Comparison of ENCODE assay signal across 22 cellular contexts in genomic region chr1:110737206-110737605, GRCh38.
"Had no signal": no experiment of that assay in that cellular context is flagged by ENCODE, and none has a peak within 500 bp of the region (broad histone marks: within the 10 kb centered on the region; RNA-seq: fewer than 3 reads in every experiment).

No MANE protein-coding gene starts in this region.

- H3K4me3 Mint-ChIP-seq: T-helper 17 cell had no signal

- H3K36me3 ChIP-seq: MG63, SJCRH30 had no signal

- H3K4me1 ChIP-seq: SJCRH30 had no signal

- H3K27ac Mint-ChIP-seq: T-helper 17 cell had no signal

- H3K4me3 ChIP-seq: MG63, SJCRH30 had no signal

- ATAC-seq: Panc1, PC-3, SK-N-SH treated with all-trans-retinoic acid at 6 μM for 48 hours, T-helper 17 cell had no signal

- H3K27ac ChIP-seq: HL-60, RWPE1, SJCRH30 had no signal

- H3K27me3 ChIP-seq: MG63, SJCRH30 had no signal

- DNase-seq: KBM-7; MG63; NCI-H1092; NCI-H1417 treated with DMSO at 0.1 percent for 48 hours; NCI-H146; NCI-H1694 treated with DMSO at 0.1 percent for 48 hours; NCI-H1930; NCI-H2107; NCI-H345; NCI-H446 treated with DMSO at 0.1 percent for 48 hours; NCI-H510A treated with DMSO at 0.1 percent for 48 hours; NCI-H82; NK-92 treated with Interleukin-12 subunit alpha and Interleukin-12 subunit beta, amount 100 ng/mL, for 24 hours; PC-3; SHP77; SJCRH30; T-helper 1 cell; T-helper 17 cell had no signal

- H3K9me3 ChIP-seq: MG63, SJCRH30 had no signal
